Comparison of ENCODE assay signal across 11 cellular contexts in genomic region chr15:32692286-32692685, GRCh38. TPM values are rescaled to one million over a fixed set of nuclear protein-coding genes. Genes with fewer than 3 reads are reported as not detected.
"Had no signal": no experiment of that assay in that cellular context is flagged by ENCODE, and none has a peak within 500 bp of the region (broad histone marks: within the 10 kb centered on the region; RNA-seq: fewer than 3 reads in every experiment).

No MANE protein-coding gene starts in this region.

- DNase-seq: GM23248, GOT3, H7, HFFc6 had no signal

- H3K4me1 ChIP-seq: HAP-1 had no signal

- ATAC-seq: HCT116, HepG2 had no signal

- H3K27ac ChIP-seq: GM23248, HL-60 had no signal

- H3K9me3 ChIP-seq: HAP-1 had no signal

- FAIRE-seq: HepG2 had no signal

- H3K4me3 ChIP-seq: GM23248, HAP-1 had no signal

- H3K36me3 ChIP-seq: HAP-1 had no signal

RNA-seq across cellular contexts. Expression of gene GREM1, which starts 25.5 kb away (rescaled TPM):
- total RNA-seq: H4, HT1080 had no signal
- polyA plus RNA-seq: IgD-negative memory B cell had no signal

RNA-seq across cellular contexts. Expression of gene SCG5, which starts 50.8 kb away (rescaled TPM):
- polyA plus RNA-seq: IgD-negative memory B cell had no signal
